Comparison of ENCODE assay signal across 8 cellular contexts in genomic region chr10:62038609-62039190, GRCh38.
DNase-seq lines count a peak whose midpoint lies in the region; ATAC-seq and TF ChIP-seq lines count a peak whose summit lies in the region.

No MANE protein-coding gene starts in this region.

- ATAC-seq in GM19395 (IDR thresholded peaks at IDR 0.05; ENCODE audit: unreplicated experiment): peak; percentile 53
- peak; percentile 33 for ATAC-seq in IMR-90 (ENCODE audit: low read depth)
- peak; percentile 73 for ATAC-seq in activated T-helper 17 cell treated with anti-CD3 and anti-CD28 coated beads, Interleukin-2, amount 50 U/mL, for 72 hours (replicated peaks)

- peak overlapping the region; percentile 96 for H2BK20ac ChIP-seq in IMR-90 (ENCODE audit: low read depth, low read length)

- H4K20me1 ChIP-seq in IMR-90 (ENCODE audit: insufficient read depth, low read length) (no peaks in the 10 kb centered on the region; the same call in 1 of the 2 replicates), PC-9 (ENCODE audit: insufficient read depth) (no peaks in the 10 kb centered on the region)

- no CpG with 5 or more reads among the region's 9 CpGs for WGBS in IMR-90 (ENCODE audit: extremely low coverage in 2 of 2, insufficient read length in 1 of 2), 2 experiments
- WGBS in neuronal stem cell (ENCODE audit: extremely low coverage in 2 of 2, insufficient read length in 2 of 2, insufficient replicate concordance in 1 of 2), 2 donors: no CpG with 5 or more reads among the region's 9 CpGs

- no peak overlapping the region for H2AFZ ChIP-seq in IMR-90 (replicated peaks; ENCODE audit: low read length, poor library complexity)
- no peak overlapping the region for H2AFZ ChIP-seq in PC-9
- peak overlapping the region; percentile 76 for H2AFZ ChIP-seq in neuronal stem cell (ENCODE audit: low read length)

- peak overlapping the region; percentile 5; the same call in 1 of the 2 replicates for H2AK5ac ChIP-seq in IMR-90 (ENCODE audit: low read depth, low read length)
- no peak overlapping the region for H2AK5ac ChIP-seq in neuronal stem cell (ENCODE audit: low read depth, low read length)

- peak overlapping the region; percentile 1 to 85 for H4K8ac ChIP-seq in IMR-90 (ENCODE audit: low read depth in 2 of 2, low read length in 2 of 2)
- H4K8ac ChIP-seq in neuronal stem cell (ENCODE audit: low read depth, low read length): no peak overlapping the region

- H3K27me3 ChIP-seq in BJ (ENCODE audit: control insufficient read depth, insufficient read depth, low read length): no peaks in the 10 kb centered on the region
- no peaks in the 10 kb centered on the region for H3K27me3 ChIP-seq in IMR-90 (ENCODE audit: control insufficient read depth, insufficient read depth, low read length)
- no peaks in the 10 kb centered on the region for H3K27me3 ChIP-seq in PC-9 (ENCODE audit: insufficient read depth, low read depth)
- no peaks in the 10 kb centered on the region for H3K27me3 ChIP-seq in neuronal stem cell (ENCODE audit: control insufficient read depth in 3 of 3, insufficient read depth in 3 of 3, low read depth in 1 of 3, low read length in 3 of 3)

- H3K27ac Mint-ChIP-seq in activated T-helper 17 cell treated with anti-CD3 and anti-CD28 coated beads, Interleukin-2, amount 50 U/mL, for 72 hours: peak overlapping the region; percentile 60

- 0 out of 2 replicates have a peak, but pooled peaks cover 4% of the 10 kb centered on the region for H3F3A ChIP-seq in PC-9 (ENCODE audit: insufficient read depth, low read depth)

- H2BK12ac ChIP-seq in neuronal stem cell (ENCODE audit: low read length): no peak overlapping the region

- peak overlapping the region; percentile 63 for H3K4me3 Mint-ChIP-seq in activated T-helper 17 cell treated with anti-CD3 and anti-CD28 coated beads, Interleukin-2, amount 50 U/mL, for 72 hours

- H3K4ac ChIP-seq in IMR-90 (ENCODE audit: low read depth, low read length) (peak overlapping the region; percentile 92; the same call in 1 of the 2 replicates), neuronal stem cell (ENCODE audit: low read length) (no peak overlapping the region)

- peak overlapping the region; percentile 96 for H3K27ac ChIP-seq in IMR-90 (ENCODE audit: insufficient read depth, low read length)
- peak overlapping the region; percentile 57 for H3K27ac ChIP-seq in PC-9
- no peak overlapping the region for H3K27ac ChIP-seq in neuronal stem cell (replicated peaks; ENCODE audit: low read length)

- H3K9me1 ChIP-seq in IMR-90 (ENCODE audit: insufficient read depth, low read length): peaks cover 27% of the 10 kb centered on the region

- no peaks in the 10 kb centered on the region for H3K9me3 Mint-ChIP-seq in activated T-helper 17 cell treated with anti-CD3 and anti-CD28 coated beads, Interleukin-2, amount 50 U/mL, for 72 hours

- DNase-seq in BJ (ENCODE audit: low read depth): no peak
- peak; percentile 78 for DNase-seq in IMR-90
- peak; percentile 76 to 79 for DNase-seq in PC-9
- DNase-seq in fibroblast of pulmonary artery (ENCODE audit: low read depth): peak; percentile 87
- peak; percentile 54 for DNase-seq in neuronal stem cell (ENCODE audit: low spot score)
- peak; percentile 93 for DNase-seq in superior temporal gyrus (ENCODE audit: extremely low spot score)

- H3K14ac ChIP-seq in IMR-90 (replicated peaks; ENCODE audit: low read depth, low read length) (peak overlapping the region; percentile 48), neuronal stem cell (ENCODE audit: low read length) (no peak overlapping the region)

- H3K79me1 ChIP-seq in IMR-90 (ENCODE audit: low read depth in 1 of 2, low read length in 2 of 2) (peaks cover 30 to 76% of the 10 kb centered on the region in 2 experiments), neuronal stem cell (ENCODE audit: low read depth, low read length) (no peaks in the 10 kb centered on the region)

- no peaks in the 10 kb centered on the region for H3K79me2 ChIP-seq in PC-9 (ENCODE audit: low read depth)

- H3K9me3 ChIP-seq in IMR-90 (ENCODE audit: control insufficient read depth, insufficient read depth, low read length) (no peaks in the 10 kb centered on the region), PC-9 (ENCODE audit: insufficient read depth, low read depth) (0 out of 2 replicates have a peak, but pooled peaks cover 4% of the 10 kb centered on the region), neuronal stem cell (replicated peaks in 1 of 2; ENCODE audit: control insufficient read depth in 2 of 2, insufficient read depth in 1 of 2, low read depth in 1 of 2, low read length in 2 of 2) (no peaks in the 10 kb centered on the region)

- H3K36me3 ChIP-seq in BJ (ENCODE audit: control insufficient read depth, insufficient read depth, low read length) (no peaks in the 10 kb centered on the region), IMR-90 (ENCODE audit: control insufficient read depth, insufficient read depth, low read length) (peaks cover 4% of the 10 kb centered on the region), PC-9 (ENCODE audit: low read depth) (no peaks in the 10 kb centered on the region), neuronal stem cell (replicated peaks in 1 of 2; ENCODE audit: control insufficient read depth in 2 of 2, insufficient read depth in 2 of 2, low read length in 2 of 2) (no peaks in the 10 kb centered on the region)

- peak; percentile 90 for TF ChIP-seq RAD21 in IMR-90 (IDR thresholded peaks at IDR 0.05; ENCODE audit: low read length)

- H3K4me1 ChIP-seq in IMR-90 (ENCODE audit: control insufficient read depth, insufficient read depth, low read length) (peaks cover 28% of the 10 kb centered on the region), PC-9 (replicated peaks; ENCODE audit: insufficient read depth) (peaks cover 35% of the 10 kb centered on the region), neuronal stem cell (ENCODE audit: control insufficient read depth in 2 of 2, insufficient read depth in 1 of 2, low read depth in 1 of 2, low read length in 2 of 2) (peaks cover 9 to 25% of the 10 kb centered on the region in 2 donors)

- intact Hi-C loops in IMR-90 (cut with micrococcal nuclease) (loop anchor here (2.0 kb wide), 1 partner anchor 204 kb away; no protein-coding TSS in a partner anchor), PC-9 (cut with micrococcal nuclease; ENCODE audit: unreplicated experiment) (loop anchor here (1.0 to 10.0 kb wide), 13 partner anchors 39 to 1222 kb away; partner anchors contain the start of genes EGR2 and TMEM26)

- H2BK5ac ChIP-seq in IMR-90 (ENCODE audit: low read depth, low read length, poor library complexity, severe bottlenecking) (peak overlapping the region; percentile 97), neuronal stem cell (ENCODE audit: low read length) (no peak overlapping the region)

- H3K4me2 ChIP-seq in IMR-90 (ENCODE audit: low read depth, low read length) (peak overlapping the region; percentile 81; the same call in 1 of the 2 replicates), PC-9 (peak overlapping the region; percentile 59), neuronal stem cell (ENCODE audit: insufficient read depth, low read length, poor library complexity, severe bottlenecking) (no peak overlapping the region)

- CTCF ChIA-PET in BJ (lab: Yijun Ruan, JAX): interaction anchor here (0.6 to 4.4 kb wide), 21 partner anchors 11 to 574 kb away, joined by 3 to 44 read pairs (median 4); partner anchors contain the start of gene ARID5B
- CTCF ChIA-PET in IMR-90 (lab: Yijun Ruan, JAX): interaction anchor here (0.5 to 2.5 kb wide), 16 partner anchors 9 to 1432 kb away, joined by 3 to 10 read pairs (median 3); no protein-coding TSS in a partner anchor
- CTCF ChIA-PET in PC-9 (lab: Charles Lee): interaction anchor here (0.6 to 3.2 kb wide), 11 partner anchors 15 to 700 kb away, joined by 3 to 23 read pairs (median 4); no protein-coding TSS in a partner anchor

- dilution Hi-C loops in IMR-90 (cut with HindIII; ENCODE audit: low sequenced_read_pairs, unreplicated experiment): no loop called here

- H3K23ac ChIP-seq in IMR-90 (ENCODE audit: low read depth, low read length) (peak overlapping the region; percentile 87), neuronal stem cell (ENCODE audit: low read depth, low read length, poor library complexity) (no peak overlapping the region)

- H2BK120ac ChIP-seq in IMR-90 (ENCODE audit: low read depth, low read length) (peak overlapping the region; percentile 96), neuronal stem cell (ENCODE audit: low read depth, low read length) (no peak overlapping the region)

- peak overlapping the region; percentile 62; the same call in 1 of the 3 replicates for H2BK15ac ChIP-seq in IMR-90 (ENCODE audit: low read depth, low read length)
- H2BK15ac ChIP-seq in neuronal stem cell (ENCODE audit: low read length): no peak overlapping the region

- peak overlapping the region; percentile 52; the same call in 1 of the 2 replicates for H3K9ac ChIP-seq in IMR-90 (ENCODE audit: low read depth, low read length)
- H3K9ac ChIP-seq in neuronal stem cell (ENCODE audit: low read depth, low read length, poor library complexity): no peak overlapping the region

- TF ChIP-seq CTCF in BJ (IDR thresholded peaks at IDR 0.05; ENCODE audit: insufficient read depth, low read depth, low read length) (peak; percentile 84), IMR-90 (conservative IDR thresholded peaks at IDR 0.05; ENCODE audit: low read depth, low read length) (peak; percentile 84), PC-9 (conservative IDR thresholded peaks at IDR 0.05) (peak; percentile 90), fibroblast of pulmonary artery (IDR thresholded peaks at IDR 0.05; ENCODE audit: low read length, missing control alignments) (peak; percentile 95)

- no peaks in the 10 kb centered on the region for H3K27me3 Mint-ChIP-seq in activated T-helper 17 cell treated with anti-CD3 and anti-CD28 coated beads, Interleukin-2, amount 50 U/mL, for 72 hours

- in situ Hi-C loops in IMR-90 (cut with MboI; ENCODE audit: low sequenced_read_pairs): loop anchor here (25.0 kb wide), 3 partner anchors 549 to 1226 kb away; partner anchors contain the start of genes ADO and EGR2

- peaks cover 49% of the 10 kb centered on the region for H3K4me1 Mint-ChIP-seq in activated T-helper 17 cell treated with anti-CD3 and anti-CD28 coated beads, Interleukin-2, amount 50 U/mL, for 72 hours

- H4K5ac ChIP-seq in IMR-90 (ENCODE audit: low read depth, low read length): peak overlapping the region; percentile 35; the same call in 1 of the 2 replicates

- peaks cover 42% of the 10 kb centered on the region for H3K36me3 Mint-ChIP-seq in activated T-helper 17 cell treated with anti-CD3 and anti-CD28 coated beads, Interleukin-2, amount 50 U/mL, for 72 hours (ENCODE audit: low read depth)

- H3K4me3 ChIP-seq in BJ (ENCODE audit: low read depth, low read length) (no peak overlapping the region), IMR-90 (ENCODE audit: insufficient read depth, low read depth, low read length) (no peak overlapping the region; the same call in 1 of the 2 replicates), PC-9 (no peak overlapping the region), fibroblast of pulmonary artery (replicated peaks; ENCODE audit: low read depth, low read length) (no peak overlapping the region), neuronal stem cell (ENCODE audit: low read length in 2 of 2) (no peak overlapping the region)

- H3K18ac ChIP-seq in IMR-90 (ENCODE audit: low read depth, low read length) (peak overlapping the region; percentile 95), neuronal stem cell (ENCODE audit: low read length) (no peak overlapping the region)

- 0 out of 2 replicates have a peak, but pooled peaks have one; percentile 23 for TF ChIP-seq POLR2A in IMR-90 (IDR thresholded peaks at IDR 0.05; ENCODE audit: low read depth, low read length)

- peak overlapping the region; percentile 67 for H3K56ac ChIP-seq in IMR-90 (ENCODE audit: extremely low read depth, insufficient read depth, low read length)

- H4K91ac ChIP-seq in IMR-90 (ENCODE audit: insufficient read depth, low read depth, low read length) (peak overlapping the region; percentile 90), neuronal stem cell (ENCODE audit: low read depth, low read length, poor library complexity) (no peak overlapping the region)

- POLR2A ChIA-PET in BJ (lab: Charles Lee): interaction anchor here (0.6 kb wide), 3 partner anchors 119 to 1654 kb away, joined by 3 to 6 read pairs (median 4); no protein-coding TSS in a partner anchor
- POLR2A ChIA-PET in IMR-90 (lab: Charles Lee; ENCODE audit: unreplicated experiment): interaction anchor here (0.7 to 1.8 kb wide), 5 partner anchors 11 to 64 kb away, joined by 3 to 9 read pairs (median 5); no protein-coding TSS in a partner anchor
- POLR2A ChIA-PET in PC-9 (lab: Charles Lee; ENCODE audit: unreplicated experiment): interaction anchor here (0.5 to 0.6 kb wide), 3 partner anchors 38 to 137 kb away, joined by 3 to 7 read pairs (median 4); no protein-coding TSS in a partner anchor

- no peak overlapping the region for H2AK9ac ChIP-seq in IMR-90 (replicated peaks; ENCODE audit: low read depth, low read length, poor library complexity)

- H3K9me2 ChIP-seq in PC-9 (ENCODE audit: insufficient read depth): no peaks in the 10 kb centered on the region

- BruUV-seq in IMR-90 (replicated peaks; lab: Mats Ljungman, UMichigan) (no TSS peak), PC-9 (replicated peaks; lab: Mats Ljungman, UMichigan) (no TSS peak)
